ENCODE assay signal across 20 cellular contexts in the genomic region with DNA sequence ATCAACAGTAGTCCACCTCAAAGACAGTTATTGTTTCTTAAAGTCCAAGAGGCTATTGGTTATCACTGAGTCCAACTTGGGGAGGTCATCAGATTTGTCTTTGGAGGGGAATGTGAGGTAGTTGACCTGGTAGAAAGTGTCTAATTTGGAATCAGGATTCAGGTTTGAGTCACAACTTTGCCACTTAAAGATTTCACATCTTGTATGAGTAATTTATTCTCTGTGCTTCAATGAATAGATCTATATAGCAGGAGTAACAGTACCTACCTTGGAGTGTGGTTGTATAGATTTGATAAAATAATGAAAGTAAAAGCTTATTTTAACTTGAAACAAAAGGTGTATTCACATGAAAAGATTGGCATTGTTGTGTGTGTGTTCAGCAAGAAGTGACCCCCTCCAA.
DNase-seq lines count a peak whose midpoint lies in the region; ATAC-seq, FAIRE-seq and TF ChIP-seq lines count a peak whose summit lies in the region.
"Had no signal": no experiment of that assay in that cellular context is flagged by ENCODE, and none has a peak within 500 bp of the region (broad histone marks: within the 10 kb centered on the region; RNA-seq: fewer than 3 reads in every experiment).

No MANE protein-coding gene starts in this region.

- CTCF ChIA-PET in GM12878 (lab: Yijun Ruan, JAX) = interaction anchor here (1.0 kb wide), 1 partner anchor 34 kb away, joined by 3 read pairs; no protein-coding TSS in a partner anchor

- H3K9ac ChIP-seq in BLaER1 = no peak overlapping the region
- H3K9ac ChIP-seq in GM12878 (ENCODE audit: control insufficient read depth, insufficient read depth, low read length) = no peak overlapping the region
- H3K9ac ChIP-seq: SK-N-SH had no signal

- RAD21 ChIA-PET in GM12878 (lab: Charles Lee; ENCODE audit: unreplicated experiment) = no interaction called here

- no peaks in the 10 kb centered on the region for H3K27me3 ChIP-seq in BLaER1
- H3K27me3 ChIP-seq in GM12878 (replicated peaks in 1 of 2; ENCODE audit: control insufficient read depth in 2 of 2, insufficient read depth in 2 of 2, low read length in 1 of 2) = no peaks in the 10 kb centered on the region
- H3K27me3 ChIP-seq: heart left ventricle, pancreas had no signal

- H3K4me3 ChIP-seq in BLaER1 = no peak overlapping the region
- no peak overlapping the region for H3K4me3 ChIP-seq in GM12878
- H3K4me3 ChIP-seq: heart left ventricle, pancreas, thoracic aorta had no signal

- FAIRE-seq in GM12878 (lab: Jason Lieb, UNC) (no peak), GM12892 (lab: Jason Lieb, UNC) (no peak)
- FAIRE-seq: pancreas had no signal

- TF ChIP-seq EP300 in GM12878 (IDR thresholded peaks at IDR 0.05; ENCODE audit: borderline replicate concordance in 1 of 2, control insufficient read depth in 1 of 2, low read depth in 2 of 2, low read length in 2 of 2) = peak in 1 of 2 experiments; percentile 41; a peak in 1 of 4 replicates

- H3K36me3 ChIP-seq in BLaER1 (no peaks in the 10 kb centered on the region), GM12878 (ENCODE audit: control insufficient read depth in 2 of 2, insufficient read depth in 2 of 2, low read length in 1 of 2) (no peaks in the 10 kb centered on the region)
- H3K36me3 ChIP-seq: heart left ventricle, pancreas, thoracic aorta had no signal

- peaks cover 11% of the 10 kb centered on the region for H3K9me3 ChIP-seq in BLaER1
- no peaks in the 10 kb centered on the region; the same call in 2 of the 3 replicates for H3K9me3 ChIP-seq in GM12878 (replicated peaks; ENCODE audit: control insufficient read depth, insufficient read depth, low read length)
- H3K9me3 ChIP-seq: heart left ventricle, pancreas, SK-N-SH, thoracic aorta had no signal

- no peaks in the 10 kb centered on the region for H3K79me2 ChIP-seq in GM12878 (ENCODE audit: control insufficient read depth, insufficient read depth, low read length)

- H3K4me2 ChIP-seq in BLaER1 (peak overlapping the region; percentile 68), GM12878 (ENCODE audit: control insufficient read depth, insufficient read depth) (0 out of 2 replicates have a peak overlapping the region, but pooled peaks have one; percentile 2)
- H3K4me2 ChIP-seq: SK-N-SH had no signal

- TF ChIP-seq RAD21 in GM12878 (IDR thresholded peaks at IDR 0.05; ENCODE audit: insufficient read depth, low read depth, low read length) = no peak

- POLR2A ChIA-PET in GM12878 (lab: Charles Lee) = no interaction called here

- TF ChIP-seq POLR2A in GM12878 (IDR thresholded peaks at IDR 0.05; ENCODE audit: low read depth, low read length) (no peak), GM12892 (IDR thresholded peaks at IDR 0.05; ENCODE audit: low read depth, low read length) (no peak)

- peak; percentile 76 for ATAC-seq in GM18502 (IDR thresholded peaks at IDR 0.05; ENCODE audit: poor library complexity, unreplicated experiment)
- ATAC-seq in HG02610 (IDR thresholded peaks at IDR 0.05; ENCODE audit: unreplicated experiment) = peak; percentile 70
- peak; percentile 85 for ATAC-seq in GM12878
- ATAC-seq: CD8-positive, alpha-beta T cell; left lobe of liver; natural killer cell; pancreas; sciatic nerve had no signal

- in situ Hi-C loops in GM12878 (cut with MboI) = no loop called here

- no TSS peak for BruUV-seq in GM12878 (replicated peaks; lab: Mats Ljungman, UMichigan)

- H3K27ac ChIP-seq in BLaER1 (peak overlapping the region; percentile 31; the same call in 1 of the 2 replicates), GM12878 (ENCODE audit: control insufficient read depth, insufficient read depth) (no peak overlapping the region)
- H3K27ac ChIP-seq: pancreas had no signal

- no peak for TF ChIP-seq CTCF in GM12878 (IDR thresholded peaks at IDR 0.05 in 2 of 3, conservative IDR thresholded peaks at IDR 0.05 in 1 of 3; ENCODE audit: control insufficient read depth in 2 of 3, extremely low read depth in 1 of 3, insufficient read depth in 1 of 3, low read depth in 3 of 3, low read length in 3 of 3)

- SMC1A ChIA-PET in GM12878 (lab: Charles Lee; ENCODE audit: uncharacterized antibody, unreplicated experiment) = interaction anchor here (1.2 kb wide), 1 partner anchor 15 kb away, joined by 3 read pairs; no protein-coding TSS in a partner anchor

- peaks cover 45% of the 10 kb centered on the region for H3K4me1 ChIP-seq in BLaER1
- peaks cover 9% of the 10 kb centered on the region for H3K4me1 ChIP-seq in GM12878 (ENCODE audit: control insufficient read depth, insufficient read depth, low read length)
- H3K4me1 ChIP-seq: pancreas had no signal

- H2AFZ ChIP-seq in GM12878 (ENCODE audit: control insufficient read depth, low read depth, low read length) = no peak overlapping the region

- DNase-seq in GM12878 (ENCODE audit: low read depth, low spot score) (no peak), dermis blood vessel endothelial cell (no peak), cerebellum (ENCODE audit: low spot score) (no peak), GM12892 (ENCODE audit: insufficient read length) (no peak)
- DNase-seq: CD8-positive, alpha-beta T cell; GOT3; heart left ventricle; Kasumi-1; natural killer cell; NCI-H1105 treated with DMSO at 0.1 percent for 48 hours; NCI-H510A; NK-92 treated with Interleukin-12 subunit alpha and Interleukin-12 subunit beta, amount 100 ng/mL, for 24 hours; pancreas; SK-N-SH had no signal

- intact Hi-C loops in GM12878 (cut with micrococcal nuclease; ENCODE audit: unreplicated experiment) = no loop called here

- H4K20me1 ChIP-seq in BLaER1 (no peaks in the 10 kb centered on the region), GM12878 (ENCODE audit: control insufficient read depth, insufficient read depth) (no peaks in the 10 kb centered on the region)

TF ChIP-seq in GM12878, 131 proteins besides CTCF, POLR2A, EP300 and RAD21 (continues in another document):
- no peak for TF ChIP-seq BHLHE40 (IDR thresholded peaks at IDR 0.05; ENCODE audit: borderline replicate concordance in 1 of 2, low read depth in 2 of 2, low read length in 1 of 2)
- TF ChIP-seq CREM (IDR thresholded peaks at IDR 0.05; ENCODE audit: low read depth) = 0 out of 2 replicates have a peak, but pooled peaks have one; percentile 27
- no peak for TF ChIP-seq PAX8 (IDR thresholded peaks at IDR 0.05)
- peak in 1 of 2 experiments; percentile 27; a peak in 1 of 4 replicates for TF ChIP-seq IKZF2 (IDR thresholded peaks at IDR 0.05)
- no peak for TF ChIP-seq YBX1 (IDR thresholded peaks at IDR 0.05)
- TF ChIP-seq SMARCA5 (IDR thresholded peaks at IDR 0.05) = no peak
- no peak for TF ChIP-seq FOXM1 (IDR thresholded peaks at IDR 0.05; ENCODE audit: low read depth, low read length)
- no peak for TF ChIP-seq FOS (IDR thresholded peaks at IDR 0.05; ENCODE audit: borderline replicate concordance, extremely low read depth, insufficient read length)
- TF ChIP-seq JUND (IDR thresholded peaks at IDR 0.05; ENCODE audit: low read depth, low read length) = no peak
- no peak for TF ChIP-seq ZSCAN29 (IDR thresholded peaks at IDR 0.05)
- TF ChIP-seq HCFC1 (IDR thresholded peaks at IDR 0.05; ENCODE audit: low read length) = no peak
- TF ChIP-seq EGR1 (IDR thresholded peaks at IDR 0.05; ENCODE audit: borderline replicate concordance in 1 of 2, low read depth in 2 of 2, low read length in 2 of 2) = no peak
- TF ChIP-seq BCL11A (IDR thresholded peaks at IDR 0.05; ENCODE audit: low read depth, low read length) = peak; percentile 45; the same call in 1 of the 2 replicates
- TF ChIP-seq EED (IDR thresholded peaks at IDR 0.05; ENCODE audit: low read depth) = no peak
- TF ChIP-seq JUNB (IDR thresholded peaks at IDR 0.05) = peak; percentile 87
- TF ChIP-seq MEF2A (IDR thresholded peaks at IDR 0.05; ENCODE audit: insufficient read depth, low read depth, low read length) = peak; percentile 61; the same call in 1 of the 2 replicates
- no peak for TF ChIP-seq KAT2A (conservative IDR thresholded peaks at IDR 0.05; ENCODE audit: control insufficient read depth, low read depth, low read length)
- TF ChIP-seq, protein P1, sequence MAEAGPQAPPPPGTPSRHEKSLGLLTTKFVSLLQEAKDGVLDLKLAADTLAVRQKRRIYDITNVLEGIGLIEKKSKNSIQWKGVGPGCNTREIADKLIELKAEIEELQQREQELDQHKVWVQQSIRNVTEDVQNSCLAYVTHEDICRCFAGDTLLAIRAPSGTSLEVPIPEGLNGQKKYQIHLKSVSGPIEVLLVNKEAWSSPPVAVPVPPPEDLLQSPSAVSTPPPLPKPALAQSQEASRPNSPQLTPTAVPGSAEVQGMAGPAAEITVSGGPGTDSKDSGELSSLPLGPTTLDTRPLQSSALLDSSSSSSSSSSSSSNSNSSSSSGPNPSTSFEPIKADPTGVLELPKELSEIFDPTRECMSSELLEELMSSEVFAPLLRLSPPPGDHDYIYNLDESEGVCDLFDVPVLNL (IDR thresholded peaks at IDR 0.05; ENCODE audit: low read depth, low read length) = no peak
- no peak for TF ChIP-seq HDGF (IDR thresholded peaks at IDR 0.05)
